ENCODE assay signal across 15 cellular contexts in genomic region chr4:138775485-138775884, GRCh38.
DNase-seq lines count a peak whose midpoint lies in the region; ATAC-seq and TF ChIP-seq lines count a peak whose summit lies in the region.
"Had no signal": no experiment of that assay in that cellular context is flagged by ENCODE, and none has a peak within 500 bp of the region (broad histone marks: within the 10 kb centered on the region; RNA-seq: fewer than 3 reads in every experiment).

No MANE protein-coding gene starts in this region.

- POLR2A ChIA-PET in RWPE1 (lab: Yijun Ruan, JAX; ENCODE audit: low non-redundant PET), result no interaction called here

- H3K4me2 ChIP-seq in neural cell (ENCODE audit: low read length), result no peak overlapping the region

- DNase-seq in OCI-M1 (lab: John Stamatoyannopoulos, UW), result peak; percentile 83
- no peak for DNase-seq in NCI-H774 (lab: John Stamatoyannopoulos, UW)
- DNase-seq in RWPE1 (ENCODE audit: low spot score), result no peak
- no peak for DNase-seq in NCI-H1417 (lab: John Stamatoyannopoulos, UW)
- no peak for DNase-seq in NCI-H2196 (lab: John Stamatoyannopoulos, UW; ENCODE audit: unreplicated experiment)
- DNase-seq: activated CD4-positive, alpha-beta T cell treated with anti-CD3 and anti-CD28 coated beads for 1 hour; activated naive CD4-positive, alpha-beta T cell treated with anti-CD3 and anti-CD28 coated beads, Interleukin-2, amount 50 U/mL, for 16 hours; effector CD8-positive, alpha-beta T cell; NCI-H2081; stimulated activated CD4-positive, alpha-beta T cell treated with anti-CD3 and anti-CD28 coated beads, Interleukin-2, amount 100 ng/mL, for 24 hours; T-helper 2 cell had no signal

- no peaks in the 10 kb centered on the region for H3K9me2 ChIP-seq in neural cell (ENCODE audit: insufficient read depth, low read length)

- CTCF ChIA-PET in RWPE1 (lab: Yijun Ruan, JAX), result no interaction called here

- no peak overlapping the region for H2AFZ ChIP-seq in neural cell (ENCODE audit: low read depth, low read length)

- H3K27me3 ChIP-seq in neural cell (ENCODE audit: insufficient read depth, low read depth, low read length), result no peaks in the 10 kb centered on the region

- no peaks in the 10 kb centered on the region for H3F3A ChIP-seq in neural cell (ENCODE audit: insufficient read depth, low read length, poor library complexity, severe bottlenecking)

- H3K27ac ChIP-seq in neural cell (ENCODE audit: low read length) (no peak overlapping the region), RWPE1 (no peak overlapping the region)
- H3K27ac ChIP-seq: thoracic aorta had no signal

- no peak for TF ChIP-seq RAD21 in neural cell (conservative IDR thresholded peaks at IDR 0.05)

- peak overlapping the region; percentile 32 for H3K4me3 ChIP-seq in neural cell (ENCODE audit: low read length)
- H3K4me3 ChIP-seq: thoracic aorta had no signal

- no peaks in the 10 kb centered on the region for H4K20me1 ChIP-seq in neural cell (ENCODE audit: insufficient read depth)

- H3K9ac ChIP-seq in neural cell (ENCODE audit: low read length), result no peak overlapping the region

- H3K9me3 ChIP-seq in neural cell (ENCODE audit: low read length), result no peaks in the 10 kb centered on the region
- H3K9me3 ChIP-seq: thoracic aorta had no signal

- ATAC-seq in GM18907 (IDR thresholded peaks at IDR 0.05; ENCODE audit: unreplicated experiment) (peak; percentile 25), HG02763 (IDR thresholded peaks at IDR 0.05; ENCODE audit: unreplicated experiment) (peak; percentile 13)

- TF ChIP-seq CTCF in neural cell (IDR thresholded peaks at IDR 0.05; ENCODE audit: poor library complexity, severe bottlenecking) (no peak), RWPE1 (conservative IDR thresholded peaks at IDR 0.05; ENCODE audit: low read depth) (no peak)

- no peaks in the 10 kb centered on the region for H3K36me3 ChIP-seq in neural cell (ENCODE audit: insufficient read depth, low read length)
- H3K36me3 ChIP-seq: thoracic aorta had no signal

- no peaks in the 10 kb centered on the region for H3K79me2 ChIP-seq in neural cell (replicated peaks; ENCODE audit: insufficient read depth, low read length)

- TF ChIP-seq EP300 in neural cell (conservative IDR thresholded peaks at IDR 0.05; ENCODE audit: poor library complexity, severe bottlenecking), result no peak

TF ChIP-seq in neural cell, 6 proteins besides CTCF, POLR2A, EP300 and RAD21:
- TF ChIP-seq REST (IDR thresholded peaks at IDR 0.05; ENCODE audit: borderline replicate concordance) (no peak), SMC3 (conservative IDR thresholded peaks at IDR 0.05; ENCODE audit: poor library complexity) (no peak), MXI1 (conservative IDR thresholded peaks at IDR 0.05; ENCODE audit: poor library complexity, severe bottlenecking) (no peak), EZH2 (IDR thresholded peaks at IDR 0.05; ENCODE audit: borderline replicate concordance, insufficient read depth, low read length, poor library complexity, severe bottlenecking) (no peak)
